Comparison of ENCODE assay signal across 8 cellular contexts in genomic region chr19:1883784-1884183, GRCh38. TPM values are rescaled to one million over a fixed set of nuclear protein-coding genes. Genes with fewer than 3 reads are reported as not detected.
DNase-seq lines count a peak whose midpoint lies in the region; ATAC-seq and TF ChIP-seq lines count a peak whose summit lies in the region.

No MANE protein-coding gene starts in this region.

- H3K9me3 Mint-ChIP-seq in activated CD4-positive, alpha-beta T cell treated with anti-CD3 and anti-CD28 coated beads, Interleukin-2, amount 10 ng/mL, durations not matched to agents 7 days and 5 days: no peaks in the 10 kb centered on the region

- no peak for ATAC-seq in lung (ENCODE audit: insufficient read depth, low FRiP score)

- CTCF ChIA-PET in activated CD4-positive, alpha-beta T cell treated with anti-CD3 and anti-CD28 coated beads, Interleukin-2, amount 10 ng/mL, durations not matched to agents 7 days and 5 days (lab: Charles Lee): interaction anchor here (1.3 to 1.9 kb wide), 3 partner anchors 14 to 49 kb away, joined by 3 to 5 read pairs (median 4); no protein-coding TSS in a partner anchor

- no peak for TF ChIP-seq CTCF in astrocyte of the spinal cord (IDR thresholded peaks at IDR 0.05; ENCODE audit: low read depth, low read length)
- TF ChIP-seq CTCF in lung (IDR thresholded peaks at IDR 0.05; ENCODE audit: control extremely low read depth, extremely low read depth): no peak
- no peak for TF ChIP-seq CTCF in tibial artery (IDR thresholded peaks at IDR 0.05)

- no peak for DNase-seq in activated CD4-positive, alpha-beta T cell treated with anti-CD3 and anti-CD28 coated beads, Interleukin-2, amount 10 ng/mL, durations not matched to agents 7 days and 5 days
- no peak for DNase-seq in activated CD4-positive, alpha-beta T cell treated with anti-CD3 and anti-CD28 coated beads, Interleukin-2, amount 50 U/mL, for 1 hour
- DNase-seq in astrocyte of the spinal cord (ENCODE audit: low read depth, low spot score) (no peak), lung (ENCODE audit: low spot score) (no peak), tibial artery (no peak), NK-92 (lab: John Stamatoyannopoulos, UW; ENCODE audit: unreplicated experiment) (no peak), SHP77 (lab: John Stamatoyannopoulos, UW) (no peak)
- DNase-seq in stimulated activated naive CD4-positive, alpha-beta T cell treated with Interleukin-2 at 50 U/mL for 16 hours (lab: John Stamatoyannopoulos, UW): no peak

- H3K4me1 ChIP-seq in lung (ENCODE audit: control insufficient read depth in 2 of 2, insufficient read depth in 2 of 2, low read length in 2 of 2) (peaks cover 0 to 32% of the 10 kb centered on the region in 2 donors), tibial artery (peaks cover 0 to 51% (median 36%) of the 10 kb centered on the region in 4 donors)

- in situ Hi-C loops in astrocyte of the spinal cord (cut with HindIII; ENCODE audit: low sequenced_read_pairs): no loop called here

- H3K4me1 Mint-ChIP-seq in activated CD4-positive, alpha-beta T cell treated with anti-CD3 and anti-CD28 coated beads, Interleukin-2, amount 10 ng/mL, durations not matched to agents 7 days and 5 days: peaks cover 40% of the 10 kb centered on the region

- H3K4me3 Mint-ChIP-seq in activated CD4-positive, alpha-beta T cell treated with anti-CD3 and anti-CD28 coated beads, Interleukin-2, amount 10 ng/mL, durations not matched to agents 7 days and 5 days: peak overlapping the region; percentile 94

- no peaks in the 10 kb centered on the region for H3K27me3 ChIP-seq in lung (ENCODE audit: control insufficient read depth, insufficient read depth)
- H3K27me3 ChIP-seq in tibial artery: no peaks in the 10 kb centered on the region

- intact Hi-C loops in tibial artery (cut with DNase I; ENCODE audit: low total_unique reads): no loop called here

- WGBS in lung, 2 donors: 20 to 40% methylated on average over 8 of the region's 8 CpGs

- peak overlapping the region; percentile 90 for H3K4me3 ChIP-seq in astrocyte of the spinal cord (ENCODE audit: low read depth, low read length)
- H3K4me3 ChIP-seq in lung: peak overlapping the region; percentile 96
- H3K4me3 ChIP-seq in tibial artery: peak overlapping the region; percentile 84 to 94

- H3K27ac Mint-ChIP-seq in activated CD4-positive, alpha-beta T cell treated with anti-CD3 and anti-CD28 coated beads, Interleukin-2, amount 10 ng/mL, durations not matched to agents 7 days and 5 days: peak overlapping the region; percentile 93

- peaks cover 29% of the 10 kb centered on the region for H3K36me3 Mint-ChIP-seq in activated CD4-positive, alpha-beta T cell treated with anti-CD3 and anti-CD28 coated beads, Interleukin-2, amount 10 ng/mL, durations not matched to agents 7 days and 5 days (ENCODE audit: low read depth)

- no peaks in the 10 kb centered on the region for H3K27me3 Mint-ChIP-seq in activated CD4-positive, alpha-beta T cell treated with anti-CD3 and anti-CD28 coated beads, Interleukin-2, amount 10 ng/mL, durations not matched to agents 7 days and 5 days

- POLR2A ChIA-PET in activated CD4-positive, alpha-beta T cell treated with anti-CD3 and anti-CD28 coated beads, Interleukin-2, amount 10 ng/mL, durations not matched to agents 7 days and 5 days (lab: Charles Lee): no interaction called here

- H3K27ac ChIP-seq in lung (ENCODE audit: low read depth in 1 of 2, low read length in 1 of 2) (peak overlapping the region; percentile 51 to 96), tibial artery (no peak overlapping the region)

- H3K36me3 ChIP-seq in lung (ENCODE audit: control insufficient read depth in 2 of 2, insufficient read depth in 2 of 2, low read length in 2 of 2) (peaks cover 0 to 12% of the 10 kb centered on the region in 2 donors), tibial artery (peaks cover 0 to 17% (median 0%) of the 10 kb centered on the region in 3 donors)

- no peaks in the 10 kb centered on the region for H3K9me3 ChIP-seq in lung (ENCODE audit: control insufficient read depth in 2 of 2, insufficient read depth in 1 of 2, low read length in 1 of 2)
- H3K9me3 ChIP-seq in tibial artery: no peaks in the 10 kb centered on the region

RNA-seq across cellular contexts. Expression of gene ABHD17A, which starts 1.5 kb away (rescaled TPM):
- total RNA-seq in activated CD4-positive, alpha-beta T cell treated with anti-CD3 and anti-CD28 coated beads, Interleukin-2, amount 10 ng/mL, durations not matched to agents 7 days and 5 days: 100 to 1,000 TPM; 180 TPM
- total RNA-seq in lung: 10 to 100 TPM; 68.8 to 84.9 TPM
- 100 to 1,000 TPM in 1 of 2 donors, 10 to 100 TPM in 1; 97.0 to 110 TPM for polyA plus RNA-seq in lung

RNA-seq across cellular contexts. Expression of gene KLF16, which starts 20.4 kb away (rescaled TPM):
- 10 to 100 TPM; 24.0 to 25.5 TPM for total RNA-seq in activated CD4-positive, alpha-beta T cell treated with anti-CD3 and anti-CD28 coated beads, Interleukin-2, amount 10 ng/mL, durations not matched to agents 7 days and 5 days
- 10 to 100 TPM in 1 of 2 donors, 1 to 10 TPM in 1; 3.3 to 25.6 TPM for total RNA-seq in lung
- polyA plus RNA-seq in lung: 10 to 100 TPM; 13.8 to 17.8 TPM

RNA-seq across cellular contexts. Expression of gene ADAT3, which starts 21.4 kb away (rescaled TPM):
- total RNA-seq in activated CD4-positive, alpha-beta T cell treated with anti-CD3 and anti-CD28 coated beads, Interleukin-2, amount 10 ng/mL, durations not matched to agents 7 days and 5 days: 10 to 100 TPM; 10.6 to 13.3 TPM
- 10 to 100 TPM in 1 of 2 donors, 1 to 10 TPM in 1; 4.0 to 11.9 TPM for total RNA-seq in lung
- polyA plus RNA-seq in lung: 1 to 10 TPM; 6.4 to 7.2 TPM

RNA-seq across cellular contexts. Expression of gene SCAMP4, which starts 21.4 kb away (rescaled TPM):
- total RNA-seq in activated CD4-positive, alpha-beta T cell treated with anti-CD3 and anti-CD28 coated beads, Interleukin-2, amount 10 ng/mL, durations not matched to agents 7 days and 5 days: 10 to 100 TPM; 27.5 to 37.9 TPM
- total RNA-seq in lung: 10 to 100 TPM; 63.4 to 86.6 TPM
- 10 to 100 TPM; 45.7 to 49.1 TPM for polyA plus RNA-seq in lung

RNA-seq across cellular contexts. Expression of gene REXO1, which starts 35.5 kb away (rescaled TPM):
- total RNA-seq in activated CD4-positive, alpha-beta T cell treated with anti-CD3 and anti-CD28 coated beads, Interleukin-2, amount 10 ng/mL, durations not matched to agents 7 days and 5 days: 10 to 100 TPM; 44.2 to 54.7 TPM
- 10 to 100 TPM; 15.6 to 40.3 TPM for total RNA-seq in lung
- polyA plus RNA-seq in lung: 10 to 100 TPM; 22.3 to 32.0 TPM

Comparison
In these comparisons a context has a peak if more than half of its experiments do, and no peak if none do; other contexts are left out.
1. H3K27ac ChIP-seq: peak in lung (2 of 2); none in tibial artery (0 of 2).
2. Peak in every context shown above with its lines, with median percentiles within 50 percentile points of each other: H3K4me3 ChIP-seq.